Comparison of ENCODE assay signal across 16 cellular contexts in genomic region chr14:32608880-32609279, GRCh38.
DNase-seq lines count a peak whose midpoint lies in the region; ATAC-seq, FAIRE-seq and TF ChIP-seq lines count a peak whose summit lies in the region.
"Had no signal": no experiment of that assay in that cellular context is flagged by ENCODE, and none has a peak within 500 bp of the region (broad histone marks: within the 10 kb centered on the region; RNA-seq: fewer than 3 reads in every experiment).

No MANE protein-coding gene starts in this region.

- H3K9ac ChIP-seq in PC-3 (ENCODE audit: low read length) (no peak overlapping the region), endothelial cell of umbilical vein (replicated peaks; ENCODE audit: extremely low read depth, insufficient read depth, low read length) (no peak overlapping the region), mesendoderm (ENCODE audit: low read length) (no peak overlapping the region)

- no peak overlapping the region for H4K5ac ChIP-seq in mesendoderm (ENCODE audit: low read length)

- TF ChIP-seq POLR2A in endothelial cell of umbilical vein (IDR thresholded peaks at IDR 0.05; ENCODE audit: low read depth, low read length) = no peak

- ATAC-seq in PC-3 = no peak
- ATAC-seq in HG03045 (IDR thresholded peaks at IDR 0.05; ENCODE audit: unreplicated experiment) = no peak

- no peak overlapping the region for H2BK5ac ChIP-seq in mesendoderm (ENCODE audit: low read length)

- no peak overlapping the region for H3K23ac ChIP-seq in mesendoderm (ENCODE audit: low read length)

- no peaks in the 10 kb centered on the region for H3K9me2 ChIP-seq in PC-3 (replicated peaks; ENCODE audit: low read length)

- no peak overlapping the region for H3K4me3 ChIP-seq in PC-3 (ENCODE audit: low read length)
- no peak overlapping the region for H3K4me3 ChIP-seq in endothelial cell of umbilical vein (replicated peaks in 1 of 3; ENCODE audit: insufficient read depth in 1 of 3, low read depth in 1 of 3, low read length in 3 of 3)
- H3K4me3 ChIP-seq in mesendoderm (ENCODE audit: low read length) = no peak overlapping the region
- H3K4me3 ChIP-seq: cardiac muscle cell, SJCRH30 had no signal

- no peak overlapping the region for H3K18ac ChIP-seq in mesendoderm (ENCODE audit: low read length)

- no peaks in the 10 kb centered on the region for H3K79me1 ChIP-seq in mesendoderm (ENCODE audit: low read length)

- peak; percentile 50 for DNase-seq in EL
- DNase-seq in PC-3 = peak; percentile 29
- peak; percentile 60 for DNase-seq in endothelial cell of umbilical vein (ENCODE audit: low read depth, low spot score)
- peak; percentile 66 for DNase-seq in mesendoderm
- no peak for DNase-seq in ureter (ENCODE audit: low spot score)
- DNase-seq in NCI-H510A (lab: John Stamatoyannopoulos, UW) = no peak
- DNase-seq in SW480 (ENCODE audit: low spot score) = no peak
- DNase-seq: activated CD4-positive, alpha-beta T cell treated with anti-CD3 and anti-CD28 coated beads for 48 hours; activated naive CD4-positive, alpha-beta T cell treated with anti-CD3 and anti-CD28 coated beads, Interleukin-2, amount 50 U/mL, for 16 hours; immature natural killer cell; MM.1S; NCI-H1694 treated with DMSO at 0.1 percent for 48 hours; SJCRH30; stimulated activated CD4-positive, alpha-beta T cell treated with anti-CD3 and anti-CD28 coated beads, Interleukin-4, amount 100 ng/mL, for 1 hour had no signal

- no peaks in the 10 kb centered on the region for H3K9me3 ChIP-seq in PC-3 (ENCODE audit: low read length)
- no peaks in the 10 kb centered on the region for H3K9me3 ChIP-seq in endothelial cell of umbilical vein (replicated peaks; ENCODE audit: control insufficient read depth, insufficient read depth, low read length)
- H3K9me3 ChIP-seq: SJCRH30 had no signal

- no TSS peak for BruUV-seq in PC-3 (replicated peaks; lab: Mats Ljungman, UMichigan)
- no TSS peak for BruUV-seq in endothelial cell of umbilical vein (replicated peaks; lab: Mats Ljungman, UMichigan)

- H3K27me3 ChIP-seq in PC-3 (ENCODE audit: low read length) (no peaks in the 10 kb centered on the region), endothelial cell of umbilical vein (ENCODE audit: control insufficient read depth in 2 of 2, insufficient read depth in 2 of 2, low read length in 2 of 2) (no peaks in the 10 kb centered on the region), mesendoderm (ENCODE audit: insufficient read depth, low read length, poor library complexity) (no peaks in the 10 kb centered on the region)
- H3K27me3 ChIP-seq: cardiac muscle cell, SJCRH30 had no signal

- FAIRE-seq in endothelial cell of umbilical vein (lab: Jason Lieb, UNC) = peak; percentile 4

- no peak overlapping the region for H4K8ac ChIP-seq in mesendoderm (ENCODE audit: low read depth, low read length)

- no peak overlapping the region for H3K27ac ChIP-seq in PC-3 (ENCODE audit: low read length)
- H3K27ac ChIP-seq in endothelial cell of umbilical vein (ENCODE audit: insufficient read depth, low read depth, low read length) = no peak overlapping the region
- no peak overlapping the region for H3K27ac ChIP-seq in mesendoderm (ENCODE audit: low read depth, low read length)
- H3K27ac ChIP-seq: cardiac muscle cell, SJCRH30 had no signal

- no peak overlapping the region for H2BK15ac ChIP-seq in mesendoderm (replicated peaks; ENCODE audit: low read depth)

- H4K20me1 ChIP-seq in PC-3 (ENCODE audit: low read length) = no peaks in the 10 kb centered on the region
- no peaks in the 10 kb centered on the region for H4K20me1 ChIP-seq in endothelial cell of umbilical vein (replicated peaks; ENCODE audit: control insufficient read depth, extremely low read depth, insufficient read depth, low read length)

- H3K79me2 ChIP-seq in PC-3 (ENCODE audit: low read length) = no peaks in the 10 kb centered on the region
- H3K79me2 ChIP-seq in endothelial cell of umbilical vein (ENCODE audit: control insufficient read depth, insufficient read depth, low read length) = no peaks in the 10 kb centered on the region
- no peaks in the 10 kb centered on the region for H3K79me2 ChIP-seq in mesendoderm (ENCODE audit: control insufficient read depth, insufficient read depth, low read length)

- H3K4me1 ChIP-seq in PC-3 (ENCODE audit: insufficient read depth, low read length) (peaks cover 38% of the 10 kb centered on the region), endothelial cell of umbilical vein (ENCODE audit: control insufficient read depth, extremely low read depth, insufficient read depth, low read length) (peaks cover 5% of the 10 kb centered on the region), mesendoderm (ENCODE audit: control insufficient read depth, low read depth, low read length) (no peaks in the 10 kb centered on the region)

- intact Hi-C loops in PC-3 (cut with micrococcal nuclease) = no loop called here
- intact Hi-C loops in endothelial cell of umbilical vein (cut with micrococcal nuclease) = loop anchor here (5.0 kb wide), 1 partner anchor 93 kb away; no protein-coding TSS in a partner anchor

- H3K4me2 ChIP-seq in PC-3 (ENCODE audit: low read length) (no peak overlapping the region), endothelial cell of umbilical vein (ENCODE audit: insufficient read depth, low read length) (no peak overlapping the region), mesendoderm (ENCODE audit: low read length) (no peak overlapping the region)

- no peaks in the 10 kb centered on the region for H3K9me1 ChIP-seq in endothelial cell of umbilical vein (replicated peaks; ENCODE audit: control insufficient read depth, extremely low read depth, insufficient read depth, low read length)

- H3K4ac ChIP-seq in mesendoderm (ENCODE audit: low read depth, low read length) = no peak overlapping the region

- no peak overlapping the region for H2BK120ac ChIP-seq in mesendoderm (ENCODE audit: low read depth, low read length)

- dilution Hi-C loops in endothelial cell of umbilical vein (cut with MboI; ENCODE audit: extremely low pct_ligation_motif_present, low sequenced_read_pairs) = no loop called here

- TF ChIP-seq CTCF in PC-3 (conservative IDR thresholded peaks at IDR 0.05; ENCODE audit: low read depth, low read length) (no peak), endothelial cell of umbilical vein (IDR thresholded peaks at IDR 0.05; ENCODE audit: extremely low read depth in 1 of 2, insufficient read depth in 1 of 2, low read depth in 1 of 2, low read length in 2 of 2) (no peak)

- POLR2A ChIA-PET in PC-3 (lab: Charles Lee; ENCODE audit: unreplicated experiment) = no interaction called here
- POLR2A ChIA-PET in endothelial cell of umbilical vein (lab: Charles Lee) = no interaction called here

- no peaks in the 10 kb centered on the region for H3K36me3 ChIP-seq in PC-3 (ENCODE audit: low read depth, low read length)
- H3K36me3 ChIP-seq in endothelial cell of umbilical vein (ENCODE audit: control insufficient read depth in 2 of 2, extremely low read depth in 1 of 2, insufficient read depth in 2 of 2, low read length in 2 of 2) = no peaks in the 10 kb centered on the region
- no peaks in the 10 kb centered on the region for H3K36me3 ChIP-seq in mesendoderm (ENCODE audit: control insufficient read depth, insufficient read depth, low read length)
- H3K36me3 ChIP-seq: cardiac muscle cell, SJCRH30 had no signal

- no peaks in the 10 kb centered on the region for H3F3A ChIP-seq in PC-3 (ENCODE audit: low read length, unreplicated experiment)

- no peak overlapping the region for H3K56ac ChIP-seq in mesendoderm (ENCODE audit: low read length)

- CTCF ChIA-PET in PC-3 (lab: Charles Lee) (no interaction called here), endothelial cell of umbilical vein (lab: Charles Lee) (interaction anchor here (0.6 kb wide), 1 partner anchor 1014 kb away, joined by 3 read pairs; no protein-coding TSS in a partner anchor)

- no peak overlapping the region for H2AFZ ChIP-seq in PC-3 (ENCODE audit: low read length)
- H2AFZ ChIP-seq in endothelial cell of umbilical vein (ENCODE audit: low read depth, low read length) = no peak overlapping the region

- WGBS in mesendoderm (ENCODE audit: extremely low coverage, insufficient coverage, low lambda C conversion rate) = no CpG with 5 or more reads among the region's 1 CpG

- no peak overlapping the region for H2AK5ac ChIP-seq in mesendoderm (ENCODE audit: low read length)

TF ChIP-seq in endothelial cell of umbilical vein, 7 proteins besides CTCF, POLR2A, EP300 and RAD21:
- TF ChIP-seq MAX (IDR thresholded peaks at IDR 0.05; ENCODE audit: insufficient read depth, insufficient read length) (no peak), MYC (IDR thresholded peaks at IDR 0.05; ENCODE audit: low read depth, low read length) (no peak), GATA2 (IDR thresholded peaks at IDR 0.05; ENCODE audit: insufficient read depth, insufficient read length, low read depth, low read length) (no peak), FOS (IDR thresholded peaks at IDR 0.05; ENCODE audit: borderline replicate concordance, insufficient read depth, low read length) (peak; percentile 52), JUN (IDR thresholded peaks at IDR 0.05; ENCODE audit: borderline replicate concordance, insufficient read depth, insufficient read length, low read depth) (no peak), POLR2AphosphoS5 (IDR thresholded peaks at IDR 0.05; ENCODE audit: insufficient read depth, low read depth, low read length) (no peak), EZH2 (IDR thresholded peaks at IDR 0.05; ENCODE audit: borderline replicate concordance, low read depth, low read length, severe bottlenecking) (no peak)
TF ChIP-seq in endothelial cell of umbilical vein: peak in this region for 1.

Comparison
In these comparisons a context has a peak if more than half of its experiments do, and no peak if none do; other contexts are left out.
1. DNase-seq: peak in EL (single experiment), PC-3 (single experiment), endothelial cell of umbilical vein (single experiment) and mesendoderm (single experiment); none in ureter (single experiment), NCI-H510A (single experiment) and SW480 (single experiment).